8 cellular contexts compared by ENCODE assay signal in the genomic region with DNA sequence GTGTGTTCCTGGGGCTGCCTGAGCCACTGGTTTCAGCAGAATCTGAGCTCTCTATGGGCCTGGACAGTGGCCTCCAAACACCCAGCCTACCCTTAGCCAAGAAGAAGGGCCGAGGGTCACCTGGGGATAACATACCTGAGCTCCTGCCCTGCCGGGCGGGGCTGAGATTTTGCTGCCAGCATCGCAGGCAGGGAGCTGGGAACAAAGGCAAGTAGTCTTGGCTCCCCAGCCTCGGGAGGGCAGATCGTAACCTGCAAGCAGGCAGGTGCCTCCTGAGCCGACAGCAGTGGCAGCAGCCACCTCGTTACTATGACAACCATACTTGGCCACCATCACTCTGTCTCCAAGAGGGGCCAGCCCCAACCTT. TPM values are rescaled to one million over a fixed set of nuclear protein-coding genes. Genes with fewer than 3 reads are reported as not detected.
DNase-seq lines count a peak whose midpoint lies in the region; ATAC-seq and TF ChIP-seq lines count a peak whose summit lies in the region.

No MANE protein-coding gene starts in this region.

- H3K9me3 ChIP-seq in MM.1S (replicated peaks; ENCODE audit: insufficient read depth, low read length) (no peaks in the 10 kb centered on the region), mammary epithelial cell (replicated peaks; ENCODE audit: insufficient read depth, low read length) (no peaks in the 10 kb centered on the region), neutrophil (no peaks in the 10 kb centered on the region)

- DNase-seq in DMS79 treated with DMSO at 0.1 percent for 48 hours (lab: John Stamatoyannopoulos, UW) (peak; percentile 68), MM.1S (peak; percentile 34), mammary epithelial cell (no peak), NCI-H82 (lab: John Stamatoyannopoulos, UW) (no peak)

- intact Hi-C loops in mammary epithelial cell (cut with micrococcal nuclease), result no loop called here

- WGBS in mammary epithelial cell (ENCODE audit: low coverage, missing lambda C conversion rate), result 12% methylated on average over 7 of the region's 8 CpGs

- no peaks in the 10 kb centered on the region for H3K79me2 ChIP-seq in MM.1S (ENCODE audit: low read length)
- no peaks in the 10 kb centered on the region for H3K79me2 ChIP-seq in mammary epithelial cell (ENCODE audit: insufficient read depth, low read length)

- CTCF ChIA-PET in mammary epithelial cell (lab: Charles Lee; ENCODE audit: low non-redundant PET), result no interaction called here

- no peaks in the 10 kb centered on the region for H3K27me3 ChIP-seq in MM.1S (replicated peaks; ENCODE audit: insufficient read depth, low read length)
- H3K27me3 ChIP-seq in mammary epithelial cell (ENCODE audit: insufficient read depth, low read length), result no peaks in the 10 kb centered on the region
- no peaks in the 10 kb centered on the region for H3K27me3 ChIP-seq in neutrophil

- TSS peak; percentile 75 for BruUV-seq in mammary epithelial cell (replicated peaks; lab: Mats Ljungman, UMichigan)

- TF ChIP-seq CTCF in MM.1S (IDR thresholded peaks at IDR 0.05; ENCODE audit: low read length), result no peak
- TF ChIP-seq CTCF in mammary epithelial cell (conservative IDR thresholded peaks at IDR 0.05 in 1 of 2, IDR thresholded peaks at IDR 0.05 in 1 of 2; ENCODE audit: extremely low read depth in 1 of 2, insufficient read depth in 1 of 2, low read depth in 1 of 2, low read length in 2 of 2), result no peak
- TF ChIP-seq CTCF in neutrophil (IDR thresholded peaks at IDR 0.05), result no peak

- ATAC-seq in GM19452 (IDR thresholded peaks at IDR 0.05; ENCODE audit: unreplicated experiment) (no peak), GM21528 (IDR thresholded peaks at IDR 0.05; ENCODE audit: low FRiP score, unreplicated experiment) (no peak), HG03565 (IDR thresholded peaks at IDR 0.05; ENCODE audit: unreplicated experiment) (no peak)

- H3K36me3 ChIP-seq in MM.1S (replicated peaks; ENCODE audit: insufficient read depth, low read length), result no peaks in the 10 kb centered on the region
- no peaks in the 10 kb centered on the region for H3K36me3 ChIP-seq in mammary epithelial cell (ENCODE audit: insufficient read depth, low read length)
- H3K36me3 ChIP-seq in neutrophil, result no peaks in the 10 kb centered on the region

- dilution Hi-C loops in mammary epithelial cell (cut with HindIII; ENCODE audit: low sequenced_read_pairs), result loop anchor here (5.0 to 10.0 kb wide), 4 partner anchors 179 to 577 kb away; no protein-coding TSS in a partner anchor

- H2AFZ ChIP-seq in MM.1S (ENCODE audit: low read length) (peak overlapping the region; percentile 2; the same call in 1 of the 2 replicates), mammary epithelial cell (ENCODE audit: low read depth, low read length) (peak overlapping the region; percentile 36)

- in situ Hi-C loops in mammary epithelial cell (cut with MboI; ENCODE audit: low sequenced_read_pairs in 2 of 2), result loop anchor here (5.0 to 10.0 kb wide), 3 partner anchors 77 to 469 kb away; a partner anchor contains a TSS

- peak overlapping the region; percentile 90 for H3K9ac ChIP-seq in MM.1S (ENCODE audit: low read length)
- peak overlapping the region; percentile 65 for H3K9ac ChIP-seq in mammary epithelial cell (ENCODE audit: insufficient read depth, low read length)

- H3K27ac ChIP-seq in MM.1S (ENCODE audit: low read length) (peak overlapping the region; percentile 97), mammary epithelial cell (ENCODE audit: insufficient read depth, low read depth, low read length) (peak overlapping the region; percentile 78), neutrophil (peak overlapping the region; percentile 100)

- H3K4me3 ChIP-seq in MM.1S (ENCODE audit: low read length) (peak overlapping the region; percentile 35; the same call in 1 of the 2 replicates), mammary epithelial cell (replicated peaks in 1 of 3; ENCODE audit: insufficient read depth in 1 of 3, low read depth in 2 of 3, low read length in 3 of 3) (no peak overlapping the region), neutrophil (ENCODE audit: low read depth in 1 of 2, low read length in 1 of 2) (peak overlapping the region; percentile 42 to 63)

- H3K4me1 ChIP-seq in MM.1S (ENCODE audit: low read length), result peaks cover 52% of the 10 kb centered on the region
- H3K4me1 ChIP-seq in mammary epithelial cell (ENCODE audit: insufficient read depth, low read length), result peaks cover 56% of the 10 kb centered on the region
- peaks cover 67 to 70% of the 10 kb centered on the region in 2 experiments for H3K4me1 ChIP-seq in neutrophil (ENCODE audit: control insufficient read depth in 1 of 2, insufficient read depth in 1 of 2, low read depth in 1 of 2, low read length in 1 of 2)

- H3F3A ChIP-seq in MM.1S (ENCODE audit: insufficient read depth, low read length), result peaks cover 51% of the 10 kb centered on the region

- H4K20me1 ChIP-seq in MM.1S (ENCODE audit: insufficient read depth, low read length) (no peaks in the 10 kb centered on the region), mammary epithelial cell (ENCODE audit: insufficient read depth, low read length) (no peaks in the 10 kb centered on the region)

- no peaks in the 10 kb centered on the region for H3K9me2 ChIP-seq in MM.1S (replicated peaks; ENCODE audit: insufficient read depth, low read length)

- H3K4me2 ChIP-seq in MM.1S (ENCODE audit: low read depth, low read length) (peak overlapping the region; percentile 88), mammary epithelial cell (ENCODE audit: insufficient read depth, low read depth, low read length) (peak overlapping the region; percentile 45)

RNA-seq across cellular contexts. Expression of a gene that starts 54.7 kb away (rescaled TPM):
- 100 to 1,000 TPM in 1 of 2 donors, 10 to 100 TPM in 1; 96.5 to 102 TPM for total RNA-seq in mammary epithelial cell
- 54.8 TPM for polyA plus RNA-seq in mammary epithelial cell
- 44.8 TPM for polyA minus RNA-seq in mammary epithelial cell

Comparison
In these comparisons a context has a peak if more than half of its experiments do, and no peak if none do; other contexts are left out.
1. DNase-seq: peak in DMS79 treated with DMSO at 0.1 percent for 48 hours (single experiment) and MM.1S (single experiment); none in mammary epithelial cell (single experiment) and NCI-H82 (single experiment).
2. H3K4me3 ChIP-seq: peak in MM.1S (single experiment) and neutrophil (2 of 2); none in mammary epithelial cell (0 of 3).
3. Peak in every context shown above with its lines, with median percentiles within 50 percentile points of each other: H3K27ac ChIP-seq.